19 cellular contexts compared by ENCODE assay signal in the genomic region with DNA sequence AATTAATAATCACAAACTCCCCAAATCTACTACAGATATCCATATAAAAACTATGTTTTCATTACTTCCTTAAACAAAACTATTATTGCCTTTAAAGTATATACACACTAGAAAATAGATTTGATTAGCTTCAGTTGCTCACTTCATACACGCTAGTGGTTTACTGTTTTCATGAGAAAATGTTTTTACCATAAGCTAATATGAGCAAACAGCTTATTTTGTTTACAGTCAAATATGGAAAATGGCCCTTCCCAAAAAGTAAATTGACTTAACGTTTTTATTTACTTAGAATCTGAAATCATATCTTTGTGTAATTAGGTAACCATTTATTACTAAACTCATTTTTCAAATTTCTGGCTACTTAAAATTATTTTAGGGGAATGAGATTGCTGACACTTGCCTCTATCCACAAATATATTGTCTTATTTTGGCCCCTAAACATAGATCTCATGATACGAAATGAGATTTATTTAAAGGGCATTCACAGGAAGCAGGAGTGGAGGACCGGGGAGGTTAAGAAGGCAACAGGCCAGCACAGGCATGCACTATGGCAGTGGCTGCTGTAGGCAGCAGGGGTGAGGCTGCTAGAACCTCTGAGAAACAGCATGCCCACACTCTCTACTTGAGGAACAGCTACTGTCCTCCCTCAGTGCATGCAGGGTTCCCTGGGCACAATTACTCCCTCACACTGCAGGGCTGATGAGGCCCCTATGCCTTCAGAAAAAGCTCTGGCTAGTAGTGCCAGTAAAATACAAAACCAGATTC. TPM values are rescaled to one million over a fixed set of nuclear protein-coding genes. Genes with fewer than 3 reads are reported as not detected.
"Had no signal": no experiment of that assay in that cellular context is flagged by ENCODE, and none has a peak within 500 bp of the region (broad histone marks: within the 10 kb centered on the region; RNA-seq: fewer than 3 reads in every experiment).

No MANE protein-coding gene starts in this region.

- H3K36me3 Mint-ChIP-seq: activated CD8-positive, alpha-beta memory T cell treated with anti-CD3 and anti-CD28 coated beads, Interleukin-2, amount 10 ng/mL, durations not matched to agents 7 days and 5 days; activated naive CD8-positive, alpha-beta T cell; stimulated activated naive B cell treated with anti-CD40 and anti-IgM and Interleukin-4, amounts not matched to agents 10 μg/mL and 1 μg/mL and 100 μg/mL, for 72 hours had no signal

- H3K9me3 ChIP-seq: sigmoid colon, transverse colon had no signal

- H3K4me3 Mint-ChIP-seq: activated CD8-positive, alpha-beta memory T cell treated with anti-CD3 and anti-CD28 coated beads, Interleukin-2, amount 10 ng/mL, durations not matched to agents 7 days and 5 days; activated naive CD8-positive, alpha-beta T cell; activated T-cell treated with anti-CD3 and anti-CD28 coated beads, Interleukin-2, amount 50 U/mL, for 24 hours; nephron progenitor cell; stimulated activated naive B cell treated with anti-CD40 and anti-IgM and Interleukin-4, amounts not matched to agents 10 μg/mL and 1 μg/mL and 100 μg/mL, for 72 hours had no signal

- DNase-seq: activated CD4-positive, alpha-beta T cell treated with anti-CD3 and anti-CD28 coated beads, Interleukin-2, amount 50 U/mL, for 48 hours; activated CD4-positive, CD25-positive, alpha-beta regulatory T cell treated with anti-CD3 and anti-CD28 coated beads, Interleukin-2, amount 50 U/mL, for 72 hours; activated CD8-positive, alpha-beta memory T cell treated with anti-CD3 and anti-CD28 coated beads, Interleukin-2, amount 10 ng/mL, durations not matched to agents 7 days and 5 days; activated effector memory CD4-positive, alpha-beta T cell treated with anti-CD3 and anti-CD28 coated beads, Interleukin-2, amount 50 U/mL, for 16 hours; activated T-cell treated with anti-CD3 and anti-CD28 coated beads, Interleukin-2, amount 50 U/mL, for 24 hours; brain microvascular endothelial cell; dermis blood vessel endothelial cell; nephron progenitor cell; sigmoid colon; stimulated activated CD4-positive, alpha-beta T cell treated with anti-CD3 and anti-CD28 coated beads, Interleukin-2, amount 100 ng/mL, for 24 hours; stimulated activated naive B cell treated with anti-CD40 and anti-IgM and Interleukin-4, amounts not matched to agents 10 μg/mL and 1 μg/mL and 100 μg/mL, for 72 hours; substantia nigra; transverse colon had no signal

- ATAC-seq: activated CD8-positive, alpha-beta memory T cell treated with anti-CD3 and anti-CD28 coated beads, Interleukin-2, amount 10 ng/mL, durations not matched to agents 7 days and 5 days; stimulated activated naive B cell treated with anti-CD40 and anti-IgM and Interleukin-4, amounts not matched to agents 10 μg/mL and 1 μg/mL and 100 μg/mL, for 72 hours had no signal

- H3K27me3 ChIP-seq: brain microvascular endothelial cell, sigmoid colon, transverse colon had no signal

- H3K4me3 ChIP-seq: sigmoid colon, transverse colon had no signal

- H3K4me1 Mint-ChIP-seq: stimulated activated naive B cell treated with anti-CD40 and anti-IgM and Interleukin-4, amounts not matched to agents 10 μg/mL and 1 μg/mL and 100 μg/mL, for 72 hours had no signal

- H3K27ac Mint-ChIP-seq: activated CD8-positive, alpha-beta memory T cell treated with anti-CD3 and anti-CD28 coated beads, Interleukin-2, amount 10 ng/mL, durations not matched to agents 7 days and 5 days; activated naive CD8-positive, alpha-beta T cell; activated T-cell treated with anti-CD3 and anti-CD28 coated beads, Interleukin-2, amount 50 U/mL, for 24 hours; nephron progenitor cell; stimulated activated naive B cell treated with anti-CD40 and anti-IgM and Interleukin-4, amounts not matched to agents 10 μg/mL and 1 μg/mL and 100 μg/mL, for 72 hours had no signal

- H3K9me3 Mint-ChIP-seq: activated T-cell treated with anti-CD3 and anti-CD28 coated beads, Interleukin-2, amount 50 U/mL, for 24 hours; nephron progenitor cell had no signal

- H3K27ac ChIP-seq: brain microvascular endothelial cell, sigmoid colon, transverse colon had no signal

- H3K27me3 Mint-ChIP-seq: activated CD8-positive, alpha-beta memory T cell treated with anti-CD3 and anti-CD28 coated beads, Interleukin-2, amount 10 ng/mL, durations not matched to agents 7 days and 5 days had no signal

- H3K36me3 ChIP-seq: brain microvascular endothelial cell, sigmoid colon, transverse colon had no signal

- H3K4me1 ChIP-seq: sigmoid colon had no signal

RNA-seq across cellular contexts. Expression of gene SOSTDC1, which starts 29.6 kb away (rescaled TPM):
- total RNA-seq: activated CD8-positive, alpha-beta memory T cell treated with anti-CD3 and anti-CD28 coated beads, Interleukin-2, amount 10 ng/mL, durations not matched to agents 7 days and 5 days; lung microvascular endothelial cell; osteocyte; pulmonary artery endothelial cell; T-helper 2 cell treated with Interferon-gamma antibody and Interleukin-4, amounts not matched to agents 100 ng/mL and 5 ng/mL, for 36 hours had no signal

RNA-seq across cellular contexts. Expression of gene LRRC72, which starts 31.5 kb away (rescaled TPM):
- total RNA-seq: activated CD8-positive, alpha-beta memory T cell treated with anti-CD3 and anti-CD28 coated beads, Interleukin-2, amount 10 ng/mL, durations not matched to agents 7 days and 5 days; cerebellum; dermis blood vessel endothelial cell; lung microvascular endothelial cell; osteocyte; pulmonary artery endothelial cell; sigmoid colon; T-helper 2 cell treated with Interferon-gamma antibody and Interleukin-4, amounts not matched to agents 100 ng/mL and 5 ng/mL, for 36 hours; transverse colon had no signal
